1 cellular context compared by ENCODE assay signal in the genomic region with DNA sequence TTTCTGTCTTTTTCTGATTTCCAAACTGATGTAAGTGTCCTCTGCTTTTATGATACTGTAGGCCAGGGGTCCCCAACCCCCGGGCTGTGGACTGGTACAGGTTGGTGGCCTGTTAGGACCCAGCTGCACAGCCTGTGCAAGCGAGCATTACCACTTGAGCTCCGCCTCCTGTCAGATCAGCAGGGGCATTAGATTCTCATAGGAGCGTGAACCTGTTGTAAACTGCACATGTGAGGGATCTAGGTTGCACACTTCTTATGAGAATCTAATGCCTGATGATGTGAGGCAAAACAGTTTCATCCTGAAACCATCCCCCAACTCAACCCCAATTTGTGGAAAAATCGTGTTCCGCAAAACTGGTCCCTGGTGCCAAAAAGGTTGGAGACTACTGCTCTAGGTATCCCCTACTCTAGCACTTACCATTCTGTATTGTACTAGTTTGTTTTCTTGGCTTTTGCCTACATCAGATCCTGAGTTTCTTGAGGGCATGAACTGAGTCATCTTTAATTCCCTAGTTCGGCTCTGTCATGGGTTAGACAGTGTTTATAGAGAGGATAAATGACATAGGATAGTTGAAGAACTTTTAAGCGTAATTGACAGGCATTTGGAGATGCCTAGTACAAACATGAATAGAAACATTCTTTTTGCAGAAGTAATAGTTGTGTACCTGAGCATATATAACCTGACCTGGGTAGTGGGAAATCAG.
TF ChIP-seq lines count a peak whose summit lies in the region.

No MANE protein-coding gene starts in this region.

TF ChIP-seq in GM12878, 131 proteins besides CTCF, POLR2A, EP300 and RAD21 (continued from another document):
- TF ChIP-seq, protein P1, sequence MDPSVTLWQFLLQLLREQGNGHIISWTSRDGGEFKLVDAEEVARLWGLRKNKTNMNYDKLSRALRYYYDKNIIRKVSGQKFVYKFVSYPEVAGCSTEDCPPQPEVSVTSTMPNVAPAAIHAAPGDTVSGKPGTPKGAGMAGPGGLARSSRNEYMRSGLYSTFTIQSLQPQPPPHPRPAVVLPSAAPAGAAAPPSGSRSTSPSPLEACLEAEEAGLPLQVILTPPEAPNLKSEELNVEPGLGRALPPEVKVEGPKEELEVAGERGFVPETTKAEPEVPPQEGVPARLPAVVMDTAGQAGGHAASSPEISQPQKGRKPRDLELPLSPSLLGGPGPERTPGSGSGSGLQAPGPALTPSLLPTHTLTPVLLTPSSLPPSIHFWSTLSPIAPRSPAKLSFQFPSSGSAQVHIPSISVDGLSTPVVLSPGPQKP (IDR thresholded peaks at IDR 0.05; ENCODE audit: low read depth, low read length) = no peak
- TF ChIP-seq MXI1 (IDR thresholded peaks at IDR 0.05; ENCODE audit: low read depth, low read length) (no peak), MEF2B (IDR thresholded peaks at IDR 0.05; ENCODE audit: partially characterized antibody, poor library complexity, severe bottlenecking) (no peak), IRF4 (IDR thresholded peaks at IDR 0.05; ENCODE audit: low read depth, low read length) (no peak), PAX8 (IDR thresholded peaks at IDR 0.05) (no peak), RAD51 (IDR thresholded peaks at IDR 0.05) (no peak), ZSCAN29 (IDR thresholded peaks at IDR 0.05) (no peak), TAF1 (IDR thresholded peaks at IDR 0.05; ENCODE audit: borderline replicate concordance, low read depth, low read length) (no peak), HDAC2 (IDR thresholded peaks at IDR 0.05) (no peak)
TF ChIP-seq in GM12878: peak in this region for 0.
